14 cellular contexts compared by ENCODE assay signal in the genomic region with DNA sequence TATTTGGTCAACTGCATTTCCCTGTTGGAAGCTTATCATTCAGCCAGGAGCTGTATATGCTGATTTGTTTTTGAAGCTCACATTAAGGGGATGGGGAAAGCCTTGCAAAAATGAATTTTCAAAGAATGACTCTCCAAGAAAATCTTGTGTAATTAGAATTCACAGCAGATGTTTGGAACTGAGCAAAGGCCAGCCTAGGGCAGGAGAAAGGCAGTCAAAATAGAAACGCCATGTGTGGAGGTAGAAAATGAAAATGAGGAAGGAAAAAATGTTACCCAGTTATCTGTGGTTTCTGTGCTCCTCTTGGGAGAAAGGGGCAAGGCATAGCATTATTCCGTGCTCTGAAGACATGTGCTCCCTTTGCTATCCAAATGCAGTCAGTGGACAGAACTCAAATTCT.
DNase-seq lines count a peak whose midpoint lies in the region; ATAC-seq and TF ChIP-seq lines count a peak whose summit lies in the region.
"Had no signal": no experiment of that assay in that cellular context is flagged by ENCODE, and none has a peak within 500 bp of the region (broad histone marks: within the 10 kb centered on the region; RNA-seq: fewer than 3 reads in every experiment).

No MANE protein-coding gene starts in this region.

- 49 to 59% methylated on average over 2 of the region's 2 CpGs for WGBS in heart right ventricle, 2 donors
- WGBS in spleen, 5 donors = 24 to 44% (median 35%) methylated on average over 2 of the region's 2 CpGs

- peak overlapping the region in 6 of 10 donors; percentile 6 to 60 (median 37) for H3K27ac ChIP-seq in heart right ventricle
- H3K27ac ChIP-seq in right atrium auricular region = no peak overlapping the region
- H3K27ac ChIP-seq in RWPE2 (ENCODE audit: poor library complexity, severe bottlenecking) = peak overlapping the region; percentile 96
- H3K27ac ChIP-seq in spleen = no peak overlapping the region
- H3K27ac ChIP-seq: C4-2B had no signal

- no peak for TF ChIP-seq POLR2A in spleen (IDR thresholded peaks at IDR 0.05)

- no peaks in the 10 kb centered on the region for H3K27me3 ChIP-seq in heart right ventricle
- H3K27me3 ChIP-seq in right atrium auricular region = no peaks in the 10 kb centered on the region
- no peaks in the 10 kb centered on the region for H3K27me3 ChIP-seq in RWPE2 (ENCODE audit: insufficient read depth, poor library complexity, severe bottlenecking)
- H3K27me3 ChIP-seq in spleen (replicated peaks in 1 of 7) = no peaks in the 10 kb centered on the region

- H3K4me3 ChIP-seq in heart right ventricle (no peak overlapping the region), right atrium auricular region (no peak overlapping the region), RWPE2 (ENCODE audit: severe bottlenecking) (no peak overlapping the region), foreskin fibroblast (ENCODE audit: low read depth in 1 of 2, low read length in 2 of 2) (peak overlapping the region in 1 of 2 donors; percentile 0), spleen (no peak overlapping the region)

- peak in 2 of 8 donors; percentile 5 to 17 for ATAC-seq in heart right ventricle
- no peak for ATAC-seq in RWPE2 (ENCODE audit: low read depth)

- H3K4me1 ChIP-seq in heart right ventricle (peaks cover 6 to 85% (median 54%) of the 10 kb centered on the region in 9 donors), right atrium auricular region (peaks cover 0 to 45% of the 10 kb centered on the region in 2 donors), RWPE2 (ENCODE audit: insufficient read depth, poor library complexity, severe bottlenecking) (peaks cover 23% of the 10 kb centered on the region), spleen (peaks cover 0 to 25% (median 12%) of the 10 kb centered on the region in 6 donors)

- intact Hi-C loops in heart right ventricle (cut with DNase I) (no loop called here), spleen (cut with DNase I; ENCODE audit: low total_unique reads) (no loop called here), posterior cingulate gyrus (cut with DNase I) (no loop called here)

- no peak for TF ChIP-seq CTCF in heart right ventricle (IDR thresholded peaks at IDR 0.05)
- TF ChIP-seq CTCF in right atrium auricular region (IDR thresholded peaks at IDR 0.05) = no peak
- no peak for TF ChIP-seq CTCF in RWPE2 (IDR thresholded peaks at IDR 0.05; ENCODE audit: poor library complexity, severe bottlenecking)
- no peak for TF ChIP-seq CTCF in foreskin fibroblast (IDR thresholded peaks at IDR 0.05; ENCODE audit: low read depth, low read length)
- TF ChIP-seq CTCF in spleen (IDR thresholded peaks at IDR 0.05 in 8 of 11, conservative IDR thresholded peaks at IDR 0.05 in 3 of 11) = no peak

- H3K36me3 ChIP-seq in heart right ventricle (peaks cover 0 to 90% (median 10%) of the 10 kb centered on the region in 9 donors), right atrium auricular region (no peaks in the 10 kb centered on the region), RWPE2 (ENCODE audit: low read depth) (peaks cover 69% of the 10 kb centered on the region), spleen (peaks cover 0 to 18% (median 0%) of the 10 kb centered on the region in 6 donors)

- H3K9me3 ChIP-seq in heart right ventricle = no peaks in the 10 kb centered on the region
- H3K9me3 ChIP-seq in right atrium auricular region = no peaks in the 10 kb centered on the region
- H3K9me3 ChIP-seq in RWPE2 (ENCODE audit: severe bottlenecking) = no peaks in the 10 kb centered on the region
- no peaks in the 10 kb centered on the region for H3K9me3 ChIP-seq in spleen

- DNase-seq in heart right ventricle = no peak
- DNase-seq in right atrium auricular region (ENCODE audit: low spot score) = no peak
- no peak for DNase-seq in RWPE2 (ENCODE audit: low spot score)
- peak; percentile 46 to 81 for DNase-seq in foreskin fibroblast
- DNase-seq in stimulated activated CD4-positive, alpha-beta T cell treated with anti-CD3 and anti-CD28 coated beads, Interleukin-2, amount 100 ng/mL, for 24 hours = no peak
- DNase-seq in NCI-H1930 (lab: John Stamatoyannopoulos, UW) = no peak
- no peak for DNase-seq in spleen
- no peak for DNase-seq in posterior cingulate gyrus
- DNase-seq: activated naive CD4-positive, alpha-beta T cell; H7; MM.1S; NCI-H226; stimulated activated CD8-positive, alpha-beta memory T cell treated with anti-CD3 and anti-CD28 coated beads, Interleukin-4, amount 100 ng/mL, for 48 hours had no signal

Comparison
In these comparisons a context has a peak if more than half of its experiments do, and no peak if none do; other contexts are left out.
1. H3K27ac ChIP-seq: peak in heart right ventricle (6 of 10) and RWPE2 (single experiment); none in right atrium auricular region (0 of 2) and spleen (0 of 8).
2. DNase-seq: peak in foreskin fibroblast (2 of 2); none in heart right ventricle (0 of 2), right atrium auricular region (single experiment), RWPE2 (single experiment), stimulated activated CD4-positive, alpha-beta T cell treated with anti-CD3 and anti-CD28 coated beads, Interleukin-2, amount 100 ng/mL, for 24 hours (0 of 2), NCI-H1930 (0 of 2), spleen (single experiment) and posterior cingulate gyrus (0 of 10).